Comparison of ENCODE assay signal across 22 cellular contexts in genomic region chr5:61755726-61756125, GRCh38.
"Had no signal": no experiment of that assay in that cellular context is flagged by ENCODE, and none has a peak within 500 bp of the region (broad histone marks: within the 10 kb centered on the region; RNA-seq: fewer than 3 reads in every experiment).

No MANE protein-coding gene starts in this region.

- H3K27me3 Mint-ChIP-seq: memory B cell; natural killer cell treated with Interleukin-12 subunit alpha and Interleukin-12 subunit beta and Interleukin-15 and Interleukin-18, amount 100 ng/mL, for 72 hours; stimulated activated naive CD8-positive, alpha-beta T cell treated with anti-CD3 and anti-CD28 coated beads, Interleukin-15, amount 100 ng/mL, for 72 hours had no signal

- H3K9me3 Mint-ChIP-seq: natural killer cell treated with Interleukin-12 subunit alpha and Interleukin-12 subunit beta and Interleukin-15 and Interleukin-18, amount 100 ng/mL, for 72 hours; stimulated activated naive CD8-positive, alpha-beta T cell treated with anti-CD3 and anti-CD28 coated beads, Interleukin-15, amount 100 ng/mL, for 72 hours had no signal

- H3K36me3 Mint-ChIP-seq: memory B cell; naive B cell; natural killer cell treated with Interleukin-12 subunit alpha and Interleukin-12 subunit beta and Interleukin-15 and Interleukin-18, amount 100 ng/mL, for 72 hours; neural progenitor cell had no signal

- H3K4me3 Mint-ChIP-seq: memory B cell; naive B cell; natural killer cell treated with Interleukin-12 subunit alpha and Interleukin-12 subunit beta and Interleukin-15 and Interleukin-18, amount 100 ng/mL, for 72 hours; neural progenitor cell; stimulated activated naive CD8-positive, alpha-beta T cell treated with anti-CD3 and anti-CD28 coated beads, Interleukin-15, amount 100 ng/mL, for 72 hours had no signal

- H3K27ac Mint-ChIP-seq: memory B cell; natural killer cell treated with Interleukin-12 subunit alpha and Interleukin-12 subunit beta and Interleukin-15 and Interleukin-18, amount 100 ng/mL, for 72 hours; neural progenitor cell; progenitor cell of endocrine pancreas had no signal

- H3K4me1 Mint-ChIP-seq: memory B cell; naive B cell; neural progenitor cell; stimulated activated naive CD8-positive, alpha-beta T cell treated with anti-CD3 and anti-CD28 coated beads, Interleukin-15, amount 100 ng/mL, for 72 hours had no signal

- ATAC-seq: gastrocnemius medialis; heart left ventricle; left lobe of liver; mucosa of descending colon; natural killer cell treated with Interleukin-12 subunit alpha and Interleukin-12 subunit beta and Interleukin-15 and Interleukin-18, amount 100 ng/mL, for 72 hours; right lobe of liver; stimulated activated naive CD8-positive, alpha-beta T cell treated with anti-CD3 and anti-CD28 coated beads, Interleukin-15, amount 100 ng/mL, for 72 hours; upper lobe of right lung had no signal

- DNase-seq: dorsolateral prefrontal cortex; effector CD4-positive, alpha-beta T cell; foreskin fibroblast; gastrocnemius medialis; heart left ventricle; kidney; mucosa of descending colon; naive B cell; right lobe of liver; small intestine; stimulated activated CD4-positive, alpha-beta T cell treated with anti-CD3 and anti-CD28 coated beads, Interleukin-15, amount 100 ng/mL, for 24 hours; stimulated activated CD4-positive, alpha-beta T cell treated with anti-CD3 and anti-CD28 coated beads, Interleukin-4, amount 100 ng/mL, for 1 hour; stimulated activated CD8-positive, alpha-beta memory T cell treated with anti-CD3 and anti-CD28 coated beads, Interleukin-4, amount 100 ng/mL, for 48 hours; stimulated activated naive CD4-positive, alpha-beta T cell; stimulated activated naive CD8-positive, alpha-beta T cell treated with anti-CD3 and anti-CD28 coated beads, Interleukin-15, amount 100 ng/mL, for 72 hours; transverse colon; upper lobe of right lung had no signal
